ENCODE assay signal across 1 cellular context in genomic region chr1:233293556-233294446, GRCh38.
TF ChIP-seq lines count a peak whose summit lies in the region.

No MANE protein-coding gene starts in this region.

TF ChIP-seq in endothelial cell of umbilical vein, 7 proteins besides CTCF, POLR2A, EP300 and RAD21:
- no peak for TF ChIP-seq GATA2 (IDR thresholded peaks at IDR 0.05; ENCODE audit: insufficient read depth, insufficient read length, low read depth, low read length)
- TF ChIP-seq MYC (IDR thresholded peaks at IDR 0.05; ENCODE audit: low read depth, low read length) = no peak
- no peak for TF ChIP-seq EZH2 (IDR thresholded peaks at IDR 0.05; ENCODE audit: borderline replicate concordance, low read depth, low read length, severe bottlenecking)
- no peak for TF ChIP-seq FOS (IDR thresholded peaks at IDR 0.05; ENCODE audit: borderline replicate concordance, insufficient read depth, low read length)
- TF ChIP-seq MAX (IDR thresholded peaks at IDR 0.05; ENCODE audit: insufficient read depth, insufficient read length) = no peak
- no peak for TF ChIP-seq JUN (IDR thresholded peaks at IDR 0.05; ENCODE audit: borderline replicate concordance, insufficient read depth, insufficient read length, low read depth)
TF ChIP-seq in endothelial cell of umbilical vein: peak in this region for 0.
